Comparison of ENCODE assay signal across 8 cellular contexts in genomic region chr20:26208296-26209091, GRCh38.
DNase-seq lines count a peak whose midpoint lies in the region; ATAC-seq and TF ChIP-seq lines count a peak whose summit lies in the region.

No MANE protein-coding gene starts in this region.

- H3K4me1 ChIP-seq in ES-I3 (ENCODE audit: insufficient read depth, low read length) = no peaks in the 10 kb centered on the region

- DNase-seq in activated CD4-positive, CD25-positive, alpha-beta regulatory T cell treated with anti-CD3 and anti-CD28 coated beads, Interleukin-2, amount 50 U/mL, for 72 hours = peak; percentile 30
- peak; percentile 2 for DNase-seq in effector CD4-positive, alpha-beta T cell
- DNase-seq in posterior vena cava (ENCODE audit: low spot score) (peak; percentile 69), NCI-H146 treated with DMSO at 0.1 percent for 48 hours (lab: John Stamatoyannopoulos, UW; ENCODE audit: unreplicated experiment) (no peak)

- H3K9ac ChIP-seq in ES-I3 (ENCODE audit: low read depth, low read length) = peak overlapping the region; percentile 79

- ATAC-seq in GM21360 (IDR thresholded peaks at IDR 0.05; ENCODE audit: unreplicated experiment) (no peak), GM18505 (IDR thresholded peaks at IDR 0.05; ENCODE audit: unreplicated experiment) (no peak), HG02623 (IDR thresholded peaks at IDR 0.05; ENCODE audit: unreplicated experiment) (no peak)

- no peaks in the 10 kb centered on the region for H3K36me3 ChIP-seq in ES-I3 (ENCODE audit: insufficient read depth, low read length)

- TF ChIP-seq POLR2A in GM18505 (IDR thresholded peaks at IDR 0.05; ENCODE audit: borderline replicate concordance, extremely low read depth, insufficient read depth, insufficient read length) = no peak

- no peaks in the 10 kb centered on the region for H3K9me3 ChIP-seq in ES-I3 (ENCODE audit: control insufficient read depth, insufficient read depth, low read length)

- intact Hi-C loops in posterior vena cava (cut with DNase I) = no loop called here
